Comparison of ENCODE assay signal across 8 cellular contexts in genomic region chr19:35013047-35013819, GRCh38. TPM values are rescaled to one million over a fixed set of nuclear protein-coding genes. Genes with fewer than 3 reads are reported as not detected.
DNase-seq lines count a peak whose midpoint lies in the region; ATAC-seq and TF ChIP-seq lines count a peak whose summit lies in the region.

No MANE protein-coding gene starts in this region.

- H4K20me1 ChIP-seq in BLaER1 treated with 17β-estradiol and CSF1 and Interleukin-3, amounts not matched to agents 10 nM and 100 nM, result peaks cover 0 to 91% (median 39%) of the 10 kb centered on the region in 11 experiments; a peak in 20 of 22 replicates
- no peaks in the 10 kb centered on the region for H4K20me1 ChIP-seq in SU-DHL-6 (ENCODE audit: low read depth, low read length)

- no peaks in the 10 kb centered on the region for H3K9me2 ChIP-seq in SU-DHL-6 (replicated peaks; ENCODE audit: insufficient read depth, low read length)

- ATAC-seq in HG02588 (IDR thresholded peaks at IDR 0.05; ENCODE audit: unreplicated experiment), result peak; percentile 43
- ATAC-seq in heart left ventricle, result peak; percentile 52 to 74 (median 69)
- ATAC-seq in HG02870 (IDR thresholded peaks at IDR 0.05; ENCODE audit: unreplicated experiment), result no peak

- no peaks in the 10 kb centered on the region for H3F3A ChIP-seq in SU-DHL-6 (ENCODE audit: insufficient read depth)

- H3K4me1 Mint-ChIP-seq in activated naive CD8-positive, alpha-beta T cell (ENCODE audit: low read depth), result peaks cover 66% of the 10 kb centered on the region

- peaks cover 17% of the 10 kb centered on the region for H3K36me3 Mint-ChIP-seq in activated naive CD8-positive, alpha-beta T cell

- peak overlapping the region; percentile 81 for H3K4me3 Mint-ChIP-seq in activated naive CD8-positive, alpha-beta T cell

- H3K4me2 ChIP-seq in BLaER1 treated with 17β-estradiol and CSF1 and Interleukin-3, amounts not matched to agents 10 nM and 100 nM, result peak overlapping the region; percentile 71 to 99 (median 91)
- no peak overlapping the region for H3K4me2 ChIP-seq in SU-DHL-6 (ENCODE audit: low read depth, low read length, poor library complexity, severe bottlenecking)

- no peak overlapping the region for H2AFZ ChIP-seq in SU-DHL-6 (ENCODE audit: low read depth, low read length, severe bottlenecking)

- DNase-seq in heart left ventricle (peak; percentile 78 to 90 (median 80)), GF-D8 (lab: John Stamatoyannopoulos, UW) (no peak)

- TF ChIP-seq CTCF in SU-DHL-6 (IDR thresholded peaks at IDR 0.05; ENCODE audit: insufficient read depth, low read length, poor library complexity, severe bottlenecking), result peak; percentile 86
- TF ChIP-seq CTCF in heart left ventricle (IDR thresholded peaks at IDR 0.05), result peak; percentile 96 to 99 (median 97)

- no peaks in the 10 kb centered on the region for H3K27me3 ChIP-seq in BLaER1 treated with 17β-estradiol and CSF1 and Interleukin-3, amounts not matched to agents 10 nM and 100 nM
- H3K27me3 ChIP-seq in SU-DHL-6 (ENCODE audit: low read length), result no peaks in the 10 kb centered on the region
- H3K27me3 ChIP-seq in heart left ventricle, result no peaks in the 10 kb centered on the region

- peak overlapping the region; percentile 49 to 76 (median 70); a peak in 20 of 22 replicates for H3K9ac ChIP-seq in BLaER1 treated with 17β-estradiol and CSF1 and Interleukin-3, amounts not matched to agents 10 nM and 100 nM
- H3K9ac ChIP-seq in SU-DHL-6 (ENCODE audit: low read length), result no peak overlapping the region

- H3K4me1 ChIP-seq in BLaER1 treated with 17β-estradiol and CSF1 and Interleukin-3, amounts not matched to agents 10 nM and 100 nM, result peaks cover 78 to 100% (median 91%) of the 10 kb centered on the region in 10 experiments
- peaks cover 0 to 63% (median 17%) of the 10 kb centered on the region in 12 donors for H3K4me1 ChIP-seq in heart left ventricle

- H3K79me2 ChIP-seq in SU-DHL-6 (ENCODE audit: insufficient read depth, low read length), result no peaks in the 10 kb centered on the region

- no peaks in the 10 kb centered on the region for H3K27me3 Mint-ChIP-seq in activated naive CD8-positive, alpha-beta T cell

- H3K9me3 Mint-ChIP-seq in activated naive CD8-positive, alpha-beta T cell (ENCODE audit: low read depth), result no peaks in the 10 kb centered on the region

- peak overlapping the region; percentile 95 for H3K27ac Mint-ChIP-seq in activated naive CD8-positive, alpha-beta T cell

- intact Hi-C loops in heart left ventricle (cut with DNase I), result loop anchor here (1.0 to 10.0 kb wide), 5 partner anchors 39 to 178 kb away; no protein-coding TSS in a partner anchor

- H3K27ac ChIP-seq in BLaER1 treated with 17β-estradiol and CSF1 and Interleukin-3, amounts not matched to agents 10 nM and 100 nM, result peak overlapping the region in 10 of 11 experiments; percentile 58 to 83 (median 78); a peak in 19 of 22 replicates
- H3K27ac ChIP-seq in SU-DHL-6 (ENCODE audit: low read depth, low read length), result no peak overlapping the region
- peak overlapping the region in 7 of 12 donors; percentile 8 to 80 (median 55) for H3K27ac ChIP-seq in heart left ventricle
- H3K27ac ChIP-seq in skin epidermis, result peak overlapping the region in 12 of 21 experiments; percentile 5 to 87 (median 64)

- TF ChIP-seq POLR2A in heart left ventricle (IDR thresholded peaks at IDR 0.05), result peak in 1 of 2 donors; percentile 19

- peaks cover 86 to 99% (median 93%) of the 10 kb centered on the region in 11 experiments for H3K36me3 ChIP-seq in BLaER1 treated with 17β-estradiol and CSF1 and Interleukin-3, amounts not matched to agents 10 nM and 100 nM
- H3K36me3 ChIP-seq in SU-DHL-6 (ENCODE audit: low read length) (no peaks in the 10 kb centered on the region), heart left ventricle (peaks cover 0 to 84% (median 74%) of the 10 kb centered on the region in 9 donors)

- WGBS in heart left ventricle, 4 donors, result 55 to 64% (median 60%) methylated on average over 25 to 32 of the region's 32 CpGs

- peak overlapping the region in 4 of 10 experiments; percentile 22 to 54 (median 48); a peak in 6 of 20 replicates for H3K4me3 ChIP-seq in BLaER1 treated with 17β-estradiol and CSF1 and Interleukin-3, amounts not matched to agents 10 nM and 100 nM
- H3K4me3 ChIP-seq in SU-DHL-6 (ENCODE audit: insufficient read depth, low read length, poor library complexity, severe bottlenecking) (no peak overlapping the region), heart left ventricle (no peak overlapping the region), skin epidermis (no peak overlapping the region)

- no peaks in the 10 kb centered on the region for H3K9me3 ChIP-seq in BLaER1 treated with 17β-estradiol and CSF1 and Interleukin-3, amounts not matched to agents 10 nM and 100 nM (replicated peaks in 1 of 11)
- H3K9me3 ChIP-seq in SU-DHL-6 (ENCODE audit: insufficient read depth, low read length) (no peaks in the 10 kb centered on the region), heart left ventricle (no peaks in the 10 kb centered on the region)

RNA-seq across cellular contexts. Expression of gene GRAMD1A, which starts 13.1 kb away (rescaled TPM):
- total RNA-seq in heart left ventricle, result 10 to 100 TPM; 21.8 to 64.5 (median 29.0) TPM
- 10 to 100 TPM; 31.3 to 36.3 TPM for polyA plus RNA-seq in heart left ventricle

RNA-seq across cellular contexts. Expression of gene SCN1B, which starts 17.0 kb away (rescaled TPM):
- 10 to 100 TPM; 22.1 to 68.3 (median 32.4) TPM for total RNA-seq in heart left ventricle
- 10 to 100 TPM; 19.7 to 64.4 TPM for polyA plus RNA-seq in heart left ventricle

RNA-seq across cellular contexts. Expression of gene HPN, which starts 28.3 kb away (rescaled TPM):
- total RNA-seq in heart left ventricle, result 10 to 100 TPM in 1 of 9 donors, 1 to 10 TPM in 8; 1.1 to 13.4 (median 3.3) TPM
- polyA plus RNA-seq in heart left ventricle, result 1 to 10 TPM in 1 of 2 donors, under 1 TPM in 1; 0.80 to 1.4 TPM

RNA-seq across cellular contexts. Expression of gene ZNF792, which starts 49.2 kb away (rescaled TPM):
- 1 to 10 TPM; 2.7 to 8.2 (median 4.2) TPM for total RNA-seq in heart left ventricle
- 1 to 10 TPM; 1.3 to 2.2 TPM for polyA plus RNA-seq in heart left ventricle
